Comparison of ENCODE assay signal across 16 cellular contexts in the genomic region with DNA sequence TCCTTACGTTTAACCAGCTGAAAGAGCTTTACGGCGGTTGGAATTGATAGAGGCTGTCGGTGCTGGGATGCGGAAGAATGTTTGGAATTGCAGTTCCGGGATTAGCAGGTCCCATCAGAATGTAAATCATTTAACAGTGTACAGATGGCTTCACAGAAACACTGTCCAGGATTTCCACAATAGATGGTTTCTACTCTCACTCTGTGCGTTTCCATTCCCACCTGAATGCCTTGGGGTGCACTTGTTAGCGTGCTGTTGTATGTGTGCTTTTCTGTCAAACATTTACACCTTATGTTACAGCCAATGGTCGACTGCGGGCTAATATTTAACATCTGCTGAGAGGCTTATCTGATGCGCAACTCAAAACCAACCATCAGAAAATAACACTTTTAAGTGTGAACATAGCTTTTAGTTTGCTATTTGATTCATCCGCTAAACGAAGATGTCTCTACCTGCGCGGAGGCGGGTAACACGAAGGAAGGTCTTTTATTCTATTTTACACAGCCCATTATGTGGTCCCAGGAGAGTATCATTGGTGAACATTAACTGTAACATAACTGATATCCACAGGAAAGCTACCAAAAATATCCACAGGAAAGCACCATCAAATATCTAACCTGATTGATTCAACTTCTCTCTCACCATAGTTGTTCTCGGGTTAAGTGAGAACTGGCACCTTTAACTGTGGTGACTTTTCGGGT.
DNase-seq lines count a peak whose midpoint lies in the region; ATAC-seq, FAIRE-seq and TF ChIP-seq lines count a peak whose summit lies in the region.
"Had no signal": no experiment of that assay in that cellular context is flagged by ENCODE, and none has a peak within 500 bp of the region (broad histone marks: within the 10 kb centered on the region; RNA-seq: fewer than 3 reads in every experiment).

No MANE protein-coding gene starts in this region.

- H3K4me1 Mint-ChIP-seq in osteocyte (ENCODE audit: unreplicated experiment) = peaks cover 17% of the 10 kb centered on the region
- H3K4me1 Mint-ChIP-seq in activated naive CD4-positive, alpha-beta T cell treated with anti-CD3 and anti-CD28 coated beads, Interleukin-2, amount 10 ng/mL, durations not matched to agents 7 days and 5 days = no peaks in the 10 kb centered on the region
- H3K4me1 Mint-ChIP-seq: activated naive CD8-positive, alpha-beta T cell treated with anti-CD3 and anti-CD28 coated beads, Interleukin-2, amount 50 U/mL, for 24 hours had no signal

- peak overlapping the region; percentile 37 for H3K27ac Mint-ChIP-seq in osteocyte (ENCODE audit: unreplicated experiment)
- H3K27ac Mint-ChIP-seq in activated naive CD4-positive, alpha-beta T cell treated with anti-CD3 and anti-CD28 coated beads, Interleukin-2, amount 10 ng/mL, durations not matched to agents 7 days and 5 days = no peak overlapping the region
- H3K27ac Mint-ChIP-seq: activated naive CD8-positive, alpha-beta T cell treated with anti-CD3 and anti-CD28 coated beads, Interleukin-2, amount 50 U/mL, for 24 hours had no signal

- no peaks in the 10 kb centered on the region for H3K27me3 Mint-ChIP-seq in osteocyte (ENCODE audit: unreplicated experiment)
- peaks cover 14% of the 10 kb centered on the region for H3K27me3 Mint-ChIP-seq in activated naive CD4-positive, alpha-beta T cell treated with anti-CD3 and anti-CD28 coated beads, Interleukin-2, amount 10 ng/mL, durations not matched to agents 7 days and 5 days

- TF ChIP-seq CTCF in osteocyte (IDR thresholded peaks at IDR 0.05) (no peak), left ventricle myocardium inferior (IDR thresholded peaks at IDR 0.05; ENCODE audit: borderline replicate concordance) (no peak)

- H3K27me3 ChIP-seq in endocrine pancreas (ENCODE audit: control insufficient read depth, insufficient read depth, low read length) (peaks cover 4% of the 10 kb centered on the region), MG63 (no peaks in the 10 kb centered on the region), left ventricle myocardium inferior (ENCODE audit: low read depth) (no peaks in the 10 kb centered on the region)
- H3K27me3 ChIP-seq: tibial artery had no signal

- no peak overlapping the region for H3K27ac ChIP-seq in left ventricle myocardium inferior (replicated peaks)
- H3K27ac ChIP-seq: parathyroid adenoma, PC-9, tibial artery had no signal

- H3K36me3 ChIP-seq in endocrine pancreas (ENCODE audit: control insufficient read depth, insufficient read depth, low read length) (no peaks in the 10 kb centered on the region), MG63 (no peaks in the 10 kb centered on the region), left ventricle myocardium inferior (no peaks in the 10 kb centered on the region)
- H3K36me3 ChIP-seq: HAP-1, tibial artery had no signal

- H3K4me3 Mint-ChIP-seq in osteocyte (ENCODE audit: unreplicated experiment) = no peak overlapping the region
- no peak overlapping the region for H3K4me3 Mint-ChIP-seq in activated naive CD4-positive, alpha-beta T cell treated with anti-CD3 and anti-CD28 coated beads, Interleukin-2, amount 10 ng/mL, durations not matched to agents 7 days and 5 days
- H3K4me3 Mint-ChIP-seq: activated naive CD8-positive, alpha-beta T cell treated with anti-CD3 and anti-CD28 coated beads, Interleukin-2, amount 50 U/mL, for 24 hours had no signal

- H3K9me3 Mint-ChIP-seq in osteocyte (ENCODE audit: unreplicated experiment) = no peaks in the 10 kb centered on the region
- no peaks in the 10 kb centered on the region for H3K9me3 Mint-ChIP-seq in activated naive CD4-positive, alpha-beta T cell treated with anti-CD3 and anti-CD28 coated beads, Interleukin-2, amount 10 ng/mL, durations not matched to agents 7 days and 5 days
- H3K9me3 Mint-ChIP-seq: activated naive CD8-positive, alpha-beta T cell treated with anti-CD3 and anti-CD28 coated beads, Interleukin-2, amount 50 U/mL, for 24 hours had no signal

- H3K4me1 ChIP-seq in endocrine pancreas (ENCODE audit: control insufficient read depth, insufficient read depth, low read length) (no peaks in the 10 kb centered on the region), left ventricle myocardium inferior (no peaks in the 10 kb centered on the region)
- H3K4me1 ChIP-seq: HAP-1, parathyroid adenoma, tibial artery had no signal

- FAIRE-seq in GM18507 (lab: Jason Lieb, UNC) = peak; percentile 89
- FAIRE-seq: colon had no signal

- CTCF ChIA-PET in activated naive CD4-positive, alpha-beta T cell treated with anti-CD3 and anti-CD28 coated beads, Interleukin-2, amount 10 ng/mL, durations not matched to agents 7 days and 5 days (lab: Charles Lee) = interaction anchor here (1.1 kb wide), 1 partner anchor 10 kb away, joined by 3 read pairs; no protein-coding TSS in a partner anchor

- intact Hi-C loops in left ventricle myocardium inferior (cut with micrococcal nuclease) = no loop called here

- peak; percentile 59 for ATAC-seq in HG03097 (IDR thresholded peaks at IDR 0.05; ENCODE audit: low FRiP score, unreplicated experiment)
- ATAC-seq: activated naive CD8-positive, alpha-beta T cell treated with anti-CD3 and anti-CD28 coated beads, Interleukin-2, amount 50 U/mL, for 24 hours had no signal

- peaks cover 45% of the 10 kb centered on the region for H3K36me3 Mint-ChIP-seq in osteocyte (ENCODE audit: unreplicated experiment)
- no peaks in the 10 kb centered on the region for H3K36me3 Mint-ChIP-seq in activated naive CD4-positive, alpha-beta T cell treated with anti-CD3 and anti-CD28 coated beads, Interleukin-2, amount 10 ng/mL, durations not matched to agents 7 days and 5 days

- H3K4me3 ChIP-seq in endocrine pancreas (ENCODE audit: control insufficient read depth, insufficient read depth, low read length) (peak overlapping the region; percentile 12), MG63 (no peak overlapping the region), left ventricle myocardium inferior (no peak overlapping the region)
- H3K4me3 ChIP-seq: HAP-1, PC-9, tibial artery had no signal

- no peak overlapping the region for H3K9ac ChIP-seq in endocrine pancreas (ENCODE audit: control insufficient read depth, insufficient read depth, low read length)
- H3K9ac ChIP-seq: parathyroid adenoma had no signal

- H3K9me3 ChIP-seq in endocrine pancreas (ENCODE audit: control insufficient read depth, low read length) (no peaks in the 10 kb centered on the region), MG63 (no peaks in the 10 kb centered on the region), left ventricle myocardium inferior (replicated peaks) (no peaks in the 10 kb centered on the region)
- H3K9me3 ChIP-seq: HAP-1, tibial artery had no signal

- no peak for DNase-seq in GM18507 (ENCODE audit: extremely low spot score, insufficient read length, low read depth)
- DNase-seq in osteocyte (ENCODE audit: extremely low spot score, unreplicated experiment) = no peak
- DNase-seq in activated naive CD4-positive, alpha-beta T cell treated with anti-CD3 and anti-CD28 coated beads, Interleukin-2, amount 10 ng/mL, durations not matched to agents 7 days and 5 days = no peak
- no peak for DNase-seq in NCI-H345 (lab: John Stamatoyannopoulos, UW)
- DNase-seq in MG63 = no peak
- no peak for DNase-seq in left ventricle myocardium inferior
- DNase-seq: activated naive CD8-positive, alpha-beta T cell treated with anti-CD3 and anti-CD28 coated beads, Interleukin-2, amount 50 U/mL, for 24 hours; NCI-H1092; NCI-H2227 treated with DMSO at 0.1 percent for 48 hours; PC-9; tibial artery had no signal
